In genomic region chr9:36837431-36838405, GRCh38 we compare ENCODE assay signal across 18 cellular contexts.
"Had no signal": no experiment of that assay in that cellular context is flagged by ENCODE, and none has a peak within 500 bp of the region (broad histone marks: within the 10 kb centered on the region; RNA-seq: fewer than 3 reads in every experiment).

No MANE protein-coding gene starts in this region.

- H3K27me3 Mint-ChIP-seq: activated naive CD4-positive, alpha-beta T cell treated with anti-CD3 and anti-CD28 coated beads, Interleukin-2, amount 50 U/mL, for 24 hours; stimulated activated naive CD8-positive, alpha-beta T cell treated with anti-CD3 and anti-CD28 coated beads, Interleukin-15, amount 100 ng/mL, for 72 hours had no signal

- H3K4me1 Mint-ChIP-seq: activated naive CD4-positive, alpha-beta T cell treated with anti-CD3 and anti-CD28 coated beads, Interleukin-2, amount 50 U/mL, for 24 hours; central memory CD8-positive, alpha-beta T cell; stimulated activated naive CD8-positive, alpha-beta T cell treated with anti-CD3 and anti-CD28 coated beads, Interleukin-15, amount 100 ng/mL, for 72 hours had no signal

- DNase-seq: activated CD4-positive, alpha-beta T cell treated with anti-CD3 and anti-CD28 coated beads for 1 hour; activated gamma-delta T cell treated with Interleukin-2 at 50 U/mL for 16 hours; activated T-cell treated with anti-CD3 and anti-CD28 coated beads, Interleukin-2, amount 50 U/mL, for 1 hour; adrenal gland; colonic mucosa; dorsolateral prefrontal cortex; esophagus squamous epithelium; gastrocnemius medialis; hippocampal formation; naive thymus-derived CD4-positive, alpha-beta T cell; sigmoid colon; stimulated activated CD4-positive, alpha-beta T cell treated with anti-CD3 and anti-CD28 coated beads, Interleukin-4, amount 100 ng/mL, for 1 hour; stimulated activated naive CD8-positive, alpha-beta T cell treated with anti-CD3 and anti-CD28 coated beads, Interleukin-15, amount 100 ng/mL, for 72 hours had no signal

- H3K36me3 Mint-ChIP-seq: activated naive CD4-positive, alpha-beta T cell treated with anti-CD3 and anti-CD28 coated beads, Interleukin-2, amount 50 U/mL, for 24 hours; naive thymus-derived CD4-positive, alpha-beta T cell had no signal

- H3K9me3 Mint-ChIP-seq: activated naive CD4-positive, alpha-beta T cell treated with anti-CD3 and anti-CD28 coated beads, Interleukin-2, amount 50 U/mL, for 24 hours; central memory CD8-positive, alpha-beta T cell; naive thymus-derived CD4-positive, alpha-beta T cell; stimulated activated naive CD8-positive, alpha-beta T cell treated with anti-CD3 and anti-CD28 coated beads, Interleukin-15, amount 100 ng/mL, for 72 hours; T-helper 2 cell treated with Interferon-gamma antibody and Interleukin-4, amounts not matched to agents 5 μg/mL and 100 μg/mL, for 36 hours had no signal

- H3K4me3 Mint-ChIP-seq: activated naive CD4-positive, alpha-beta T cell treated with anti-CD3 and anti-CD28 coated beads, Interleukin-2, amount 50 U/mL, for 24 hours; central memory CD8-positive, alpha-beta T cell; naive thymus-derived CD4-positive, alpha-beta T cell; stimulated activated naive CD8-positive, alpha-beta T cell treated with anti-CD3 and anti-CD28 coated beads, Interleukin-15, amount 100 ng/mL, for 72 hours; T-helper 2 cell treated with Interferon-gamma antibody and Interleukin-4, amounts not matched to agents 5 μg/mL and 100 μg/mL, for 36 hours had no signal

- ATAC-seq: gastrocnemius medialis; naive thymus-derived CD4-positive, alpha-beta T cell; pancreas; SK-N-SH treated with all-trans-retinoic acid at 6 μM for 48 hours; stimulated activated naive CD8-positive, alpha-beta T cell treated with anti-CD3 and anti-CD28 coated beads, Interleukin-15, amount 100 ng/mL, for 72 hours had no signal

- H3K27ac Mint-ChIP-seq: activated naive CD4-positive, alpha-beta T cell treated with anti-CD3 and anti-CD28 coated beads, Interleukin-2, amount 50 U/mL, for 24 hours; stimulated activated naive CD8-positive, alpha-beta T cell treated with anti-CD3 and anti-CD28 coated beads, Interleukin-15, amount 100 ng/mL, for 72 hours; T-helper 2 cell treated with Interferon-gamma antibody and Interleukin-4, amounts not matched to agents 5 μg/mL and 100 μg/mL, for 36 hours had no signal
